In the genomic region with DNA sequence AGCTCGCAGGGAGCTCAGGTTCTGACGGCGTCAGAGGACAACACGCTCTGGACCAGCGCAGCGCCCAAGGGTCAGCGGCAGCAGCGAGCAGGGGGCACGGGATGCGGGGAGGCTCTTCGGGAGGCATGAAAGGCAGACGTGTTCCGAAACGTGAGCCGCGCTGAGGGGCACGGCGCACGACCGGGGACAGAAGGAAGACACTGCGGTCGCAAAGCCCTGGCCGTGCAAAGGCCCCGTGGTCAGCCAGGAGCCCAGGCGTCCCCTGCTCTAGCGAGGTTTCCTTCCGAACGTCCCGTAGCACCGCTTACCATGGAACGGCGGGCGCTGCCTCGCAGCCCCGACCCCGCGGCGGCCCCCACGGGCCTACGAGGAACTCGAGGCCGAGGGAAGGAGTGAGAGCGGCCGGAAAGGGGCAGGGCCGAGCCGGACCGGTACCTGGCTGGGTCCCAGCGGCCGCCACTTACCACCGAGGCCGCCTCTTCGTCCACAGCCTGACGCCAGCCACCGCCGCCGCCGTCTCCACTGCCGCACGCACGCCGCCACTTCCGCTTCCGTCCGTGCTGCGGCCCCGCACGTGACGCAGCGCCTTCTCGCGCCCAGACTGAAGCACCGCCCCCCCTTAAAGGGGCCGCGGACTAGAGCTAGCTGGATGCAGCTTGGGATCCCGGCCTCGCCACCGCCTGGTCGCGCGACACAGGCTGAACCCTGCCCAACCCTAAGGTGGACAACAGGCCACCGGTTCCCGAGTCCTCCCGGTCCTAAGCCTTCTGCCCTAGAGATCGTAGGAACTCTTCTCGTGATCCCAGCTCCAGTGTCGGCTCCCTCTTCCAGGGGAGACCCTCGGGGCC, we compare ENCODE assay signal across 1 cellular context.
TF ChIP-seq lines count a peak whose summit lies in the region.

No MANE protein-coding gene starts in this region.

TF ChIP-seq in HEK293, 187 proteins besides CTCF, POLR2A, EP300 and RAD21 (continued from another document):
- TF ChIP-seq, protein P1, sequence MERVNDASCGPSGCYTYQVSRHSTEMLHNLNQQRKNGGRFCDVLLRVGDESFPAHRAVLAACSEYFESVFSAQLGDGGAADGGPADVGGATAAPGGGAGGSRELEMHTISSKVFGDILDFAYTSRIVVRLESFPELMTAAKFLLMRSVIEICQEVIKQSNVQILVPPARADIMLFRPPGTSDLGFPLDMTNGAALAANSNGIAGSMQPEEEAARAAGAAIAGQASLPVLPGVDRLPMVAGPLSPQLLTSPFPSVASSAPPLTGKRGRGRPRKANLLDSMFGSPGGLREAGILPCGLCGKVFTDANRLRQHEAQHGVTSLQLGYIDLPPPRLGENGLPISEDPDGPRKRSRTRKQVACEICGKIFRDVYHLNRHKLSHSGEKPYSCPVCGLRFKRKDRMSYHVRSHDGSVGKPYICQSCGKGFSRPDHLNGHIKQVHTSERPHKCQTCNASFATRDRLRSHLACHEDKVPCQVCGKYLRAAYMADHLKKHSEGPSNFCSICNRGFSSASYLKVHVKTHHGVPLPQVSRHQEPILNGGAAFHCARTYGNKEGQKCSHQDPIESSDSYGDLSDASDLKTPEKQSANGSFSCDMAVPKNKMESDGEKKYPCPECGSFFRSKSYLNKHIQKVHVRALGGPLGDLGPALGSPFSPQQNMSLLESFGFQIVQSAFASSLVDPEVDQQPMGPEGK (tag by site-specific recombination; IDR thresholded peaks at IDR 0.05), result no peak; the same call in 1 of the 2 replicates
- TF ChIP-seq KLF1 (tag by site-specific recombination; IDR thresholded peaks at IDR 0.05) (peak; percentile 49), ZNF473 (tag by site-specific recombination; IDR thresholded peaks at IDR 0.05) (no peak), ZNF843 (tag by site-specific recombination; IDR thresholded peaks at IDR 0.05) (peak; percentile 64), ZNF530 (tag by site-specific recombination; IDR thresholded peaks at IDR 0.05; ENCODE audit: low read depth) (no peak), ZNF560 (tag by site-specific recombination; IDR thresholded peaks at IDR 0.05; ENCODE audit: borderline replicate concordance) (no peak), ZNF37A (tag by site-specific recombination; IDR thresholded peaks at IDR 0.05) (no peak), ZNF391 (tag by site-specific recombination; IDR thresholded peaks at IDR 0.05; ENCODE audit: borderline replicate concordance, low read depth) (peak; percentile 88), ZNF658 (tag by site-specific recombination; IDR thresholded peaks at IDR 0.05) (no peak), ZBTB21 (tag by site-specific recombination; IDR thresholded peaks at IDR 0.05) (peak; percentile 73), EGR2 (tag by site-specific recombination; IDR thresholded peaks at IDR 0.05; ENCODE audit: low read depth) (no peak), ZNF501 (tag by site-specific recombination; IDR thresholded peaks at IDR 0.05) (peak; percentile 83; the same call in 1 of the 2 replicates), ZNF701 (tag by site-specific recombination; IDR thresholded peaks at IDR 0.05) (no peak), ZNF600 (tag by site-specific recombination; IDR thresholded peaks at IDR 0.05) (peak; percentile 86), ZNF792 (tag by site-specific recombination; IDR thresholded peaks at IDR 0.05) (0 out of 2 replicates have a peak, but pooled peaks have one; percentile 38), ZNF626 (tag by site-specific recombination; IDR thresholded peaks at IDR 0.05) (no peak), ZNF561 (tag by site-specific recombination; IDR thresholded peaks at IDR 0.05; ENCODE audit: borderline replicate concordance) (no peak; the same call in 1 of the 2 replicates), ZBTB1 (tag by site-specific recombination; IDR thresholded peaks at IDR 0.05) (peak; percentile 56; the same call in 1 of the 2 replicates), ZNF146 (tag by site-specific recombination; IDR thresholded peaks at IDR 0.05) (peak; percentile 34; the same call in 1 of the 2 replicates), ZNF2 (tag by site-specific recombination; IDR thresholded peaks at IDR 0.05) (0 out of 2 replicates have a peak, but pooled peaks have one; percentile 30), ZXDB (tag by site-specific recombination; IDR thresholded peaks at IDR 0.05) (peak; percentile 82), ZNF335 (tag by site-specific recombination; conservative IDR thresholded peaks at IDR 0.05) (peak; percentile 86), SP3 (tag by site-specific recombination; IDR thresholded peaks at IDR 0.05) (peak; percentile 81), ZNF114 (tag by site-specific recombination; IDR thresholded peaks at IDR 0.05) (no peak), OSR2 (tag by site-specific recombination; IDR thresholded peaks at IDR 0.05) (no peak; the same call in 1 of the 2 replicates), ZNF76 (tag by site-specific recombination; IDR thresholded peaks at IDR 0.05; ENCODE audit: borderline replicate concordance, low read depth) (peak; percentile 69), ZNF174 (tag by site-specific recombination; IDR thresholded peaks at IDR 0.05) (no peak), KLF10 (tag by site-specific recombination; IDR thresholded peaks at IDR 0.05) (peak; percentile 43; the same call in 1 of the 2 replicates), ZNF202 (tag by site-specific recombination; IDR thresholded peaks at IDR 0.05; ENCODE audit: borderline replicate concordance) (no peak), ZNF133 (tag by site-specific recombination; IDR thresholded peaks at IDR 0.05) (no peak), ZNF830 (tag by site-specific recombination; IDR thresholded peaks at IDR 0.05; ENCODE audit: low read depth) (no peak), ZFP37 (tag by site-specific recombination; IDR thresholded peaks at IDR 0.05) (peak; percentile 62; the same call in 1 of the 2 replicates), ZNF548 (tag by site-specific recombination; IDR thresholded peaks at IDR 0.05) (no peak), ZNF660 (tag by site-specific recombination; IDR thresholded peaks at IDR 0.05) (peak; percentile 33; the same call in 1 of the 2 replicates)
- TF ChIP-seq, protein P2, sequence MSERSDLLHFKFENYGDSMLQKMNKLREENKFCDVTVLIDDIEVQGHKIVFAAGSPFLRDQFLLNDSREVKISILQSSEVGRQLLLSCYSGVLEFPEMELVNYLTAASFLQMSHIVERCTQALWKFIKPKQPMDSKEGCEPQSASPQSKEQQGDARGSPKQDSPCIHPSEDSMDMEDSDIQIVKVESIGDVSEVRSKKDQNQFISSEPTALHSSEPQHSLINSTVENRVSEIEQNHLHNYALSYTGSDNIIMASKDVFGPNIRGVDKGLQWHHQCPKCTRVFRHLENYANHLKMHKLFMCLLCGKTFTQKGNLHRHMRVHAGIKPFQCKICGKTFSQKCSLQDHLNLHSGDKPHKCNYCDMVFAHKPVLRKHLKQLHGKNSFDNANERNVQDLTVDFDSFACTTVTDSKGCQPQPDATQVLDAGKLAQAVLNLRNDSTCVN (tag by site-specific recombination; optimal IDR thresholded peaks at IDR 0.05), result peak; percentile 92
- TF ChIP-seq, protein P3, sequence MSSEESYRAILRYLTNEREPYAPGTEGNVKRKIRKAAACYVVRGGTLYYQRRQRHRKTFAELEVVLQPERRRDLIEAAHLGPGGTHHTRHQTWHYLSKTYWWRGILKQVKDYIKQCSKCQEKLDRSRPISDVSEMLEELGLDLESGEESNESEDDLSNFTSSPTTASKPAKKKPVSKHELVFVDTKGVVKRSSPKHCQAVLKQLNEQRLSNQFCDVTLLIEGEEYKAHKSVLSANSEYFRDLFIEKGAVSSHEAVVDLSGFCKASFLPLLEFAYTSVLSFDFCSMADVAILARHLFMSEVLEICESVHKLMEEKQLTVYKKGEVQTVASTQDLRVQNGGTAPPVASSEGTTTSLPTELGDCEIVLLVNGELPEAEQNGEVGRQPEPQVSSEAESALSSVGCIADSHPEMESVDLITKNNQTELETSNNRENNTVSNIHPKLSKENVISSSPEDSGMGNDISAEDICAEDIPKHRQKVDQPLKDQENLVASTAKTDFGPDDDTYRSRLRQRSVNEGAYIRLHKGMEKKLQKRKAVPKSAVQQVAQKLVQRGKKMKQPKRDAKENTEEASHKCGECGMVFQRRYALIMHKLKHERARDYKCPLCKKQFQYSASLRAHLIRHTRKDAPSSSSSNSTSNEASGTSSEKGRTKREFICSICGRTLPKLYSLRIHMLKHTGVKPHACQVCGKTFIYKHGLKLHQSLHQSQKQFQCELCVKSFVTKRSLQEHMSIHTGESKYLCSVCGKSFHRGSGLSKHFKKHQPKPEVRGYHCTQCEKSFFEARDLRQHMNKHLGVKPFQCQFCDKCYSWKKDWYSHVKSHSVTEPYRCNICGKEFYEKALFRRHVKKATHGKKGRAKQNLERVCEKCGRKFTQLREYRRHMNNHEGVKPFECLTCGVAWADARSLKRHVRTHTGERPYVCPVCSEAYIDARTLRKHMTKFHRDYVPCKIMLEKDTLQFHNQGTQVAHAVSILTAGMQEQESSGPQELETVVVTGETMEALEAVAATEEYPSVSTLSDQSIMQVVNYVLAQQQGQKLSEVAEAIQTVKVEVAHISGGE (tag by site-specific recombination; conservative IDR thresholded peaks at IDR 0.05; ENCODE audit: low read depth), result peak; percentile 93
- TF ChIP-seq, protein P4, sequence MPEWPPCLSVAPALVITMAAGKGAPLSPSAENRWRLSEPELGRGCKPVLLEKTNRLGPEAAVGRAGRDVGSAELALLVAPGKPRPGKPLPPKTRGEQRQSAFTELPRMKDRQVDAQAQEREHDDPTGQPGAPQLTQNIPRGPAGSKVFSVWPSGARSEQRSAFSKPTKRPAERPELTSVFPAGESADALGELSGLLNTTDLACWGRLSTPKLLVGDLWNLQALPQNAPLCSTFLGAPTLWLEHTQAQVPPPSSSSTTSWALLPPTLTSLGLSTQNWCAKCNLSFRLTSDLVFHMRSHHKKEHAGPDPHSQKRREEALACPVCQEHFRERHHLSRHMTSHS (tag by site-specific recombination; IDR thresholded peaks at IDR 0.05), result 0 out of 2 replicates have a peak, but pooled peaks have one; percentile 9
- TF ChIP-seq, protein P5, sequence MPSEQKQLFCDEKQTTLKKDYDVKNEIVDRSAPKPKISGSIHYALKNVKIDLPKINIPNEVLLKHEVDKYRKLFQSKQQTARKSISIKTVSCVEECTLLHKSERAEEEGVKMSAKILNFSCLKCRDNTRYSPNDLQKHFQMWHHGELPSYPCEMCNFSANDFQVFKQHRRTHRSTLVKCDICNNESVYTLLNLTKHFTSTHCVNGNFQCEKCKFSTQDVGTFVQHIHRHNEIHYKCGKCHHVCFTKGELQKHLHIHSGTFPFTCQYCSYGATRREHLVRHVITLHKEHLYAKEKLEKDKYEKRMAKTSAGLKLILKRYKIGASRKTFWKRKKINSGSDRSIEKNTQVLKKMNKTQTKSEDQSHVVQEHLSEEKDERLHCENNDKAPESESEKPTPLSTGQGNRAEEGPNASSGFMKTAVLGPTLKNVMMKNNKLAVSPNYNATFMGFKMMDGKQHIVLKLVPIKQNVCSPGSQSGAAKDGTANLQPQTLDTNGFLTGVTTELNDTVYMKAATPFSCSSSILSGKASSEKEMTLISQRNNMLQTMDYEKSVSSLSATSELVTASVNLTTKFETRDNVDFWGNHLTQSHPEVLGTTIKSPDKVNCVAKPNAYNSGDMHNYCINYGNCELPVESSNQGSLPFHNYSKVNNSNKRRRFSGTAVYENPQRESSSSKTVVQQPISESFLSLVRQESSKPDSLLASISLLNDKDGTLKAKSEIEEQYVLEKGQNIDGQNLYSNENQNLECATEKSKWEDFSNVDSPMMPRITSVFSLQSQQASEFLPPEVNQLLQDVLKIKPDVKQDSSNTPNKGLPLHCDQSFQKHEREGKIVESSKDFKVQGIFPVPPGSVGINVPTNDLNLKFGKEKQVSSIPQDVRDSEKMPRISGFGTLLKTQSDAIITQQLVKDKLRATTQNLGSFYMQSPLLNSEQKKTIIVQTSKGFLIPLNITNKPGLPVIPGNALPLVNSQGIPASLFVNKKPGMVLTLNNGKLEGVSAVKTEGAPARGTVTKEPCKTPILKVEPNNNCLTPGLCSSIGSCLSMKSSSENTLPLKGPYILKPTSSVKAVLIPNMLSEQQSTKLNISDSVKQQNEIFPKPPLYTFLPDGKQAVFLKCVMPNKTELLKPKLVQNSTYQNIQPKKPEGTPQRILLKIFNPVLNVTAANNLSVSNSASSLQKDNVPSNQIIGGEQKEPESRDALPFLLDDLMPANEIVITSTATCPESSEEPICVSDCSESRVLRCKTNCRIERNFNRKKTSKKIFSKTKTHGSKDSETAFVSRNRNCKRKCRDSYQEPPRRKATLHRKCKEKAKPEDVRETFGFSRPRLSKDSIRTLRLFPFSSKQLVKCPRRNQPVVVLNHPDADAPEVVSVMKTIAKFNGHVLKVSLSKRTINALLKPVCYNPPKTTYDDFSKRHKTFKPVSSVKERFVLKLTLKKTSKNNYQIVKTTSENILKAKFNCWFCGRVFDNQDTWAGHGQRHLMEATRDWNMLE (tag by site-specific recombination; conservative IDR thresholded peaks at IDR 0.05; ENCODE audit: low read depth), result peak; percentile 35; the same call in 1 of the 2 replicates
- TF ChIP-seq, protein P6, sequence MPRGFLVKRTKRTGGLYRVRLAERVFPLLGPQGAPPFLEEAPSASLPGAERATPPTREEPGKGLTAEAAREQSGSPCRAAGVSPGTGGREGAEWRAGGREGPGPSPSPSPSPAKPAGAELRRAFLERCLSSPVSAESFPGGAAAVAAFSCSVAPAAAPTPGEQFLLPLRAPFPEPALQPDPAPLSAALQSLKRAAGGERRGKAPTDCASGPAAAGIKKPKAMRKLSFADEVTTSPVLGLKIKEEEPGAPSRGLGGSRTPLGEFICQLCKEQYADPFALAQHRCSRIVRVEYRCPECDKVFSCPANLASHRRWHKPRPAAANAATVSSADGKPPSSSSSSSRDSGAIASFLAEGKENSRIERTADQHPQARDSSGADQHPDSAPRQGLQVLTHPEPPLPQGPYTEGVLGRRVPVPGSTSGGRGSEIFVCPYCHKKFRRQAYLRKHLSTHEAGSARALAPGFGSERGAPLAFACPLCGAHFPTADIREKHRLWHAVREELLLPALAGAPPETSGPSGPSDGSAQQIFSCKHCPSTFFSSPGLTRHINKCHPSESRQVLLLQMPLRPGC (tag by site-specific recombination; IDR thresholded peaks at IDR 0.05), result peak; percentile 21; the same call in 1 of the 2 replicates
